In the genomic region with DNA sequence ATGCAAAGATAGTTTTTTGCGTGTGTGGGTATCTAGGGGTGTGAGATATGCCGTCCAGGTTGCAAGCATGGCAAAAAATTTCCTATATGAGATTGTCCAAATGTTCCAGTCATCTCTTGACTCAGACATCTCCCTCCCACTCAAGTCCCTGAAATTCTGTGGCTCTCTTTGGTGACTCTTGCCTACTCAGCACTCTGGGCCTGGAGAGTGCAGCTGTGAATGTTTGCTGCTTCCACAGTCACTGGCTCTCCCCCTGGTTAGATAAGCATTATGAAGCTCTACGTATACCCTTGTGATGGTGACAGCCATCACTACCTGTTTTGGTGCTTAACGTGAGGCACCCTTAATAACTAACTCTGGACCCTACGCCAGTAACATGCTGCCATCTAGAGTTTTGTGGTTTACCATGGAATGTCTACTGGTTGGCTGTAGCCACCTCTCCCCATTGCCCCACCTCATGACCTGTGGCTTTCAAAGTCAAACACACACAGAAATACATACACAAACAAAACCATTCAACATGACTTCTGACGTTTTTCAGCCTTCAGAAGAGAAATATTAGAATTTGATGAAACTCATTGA, we compare ENCODE assay signal across 8 cellular contexts.
DNase-seq lines count a peak whose midpoint lies in the region; ATAC-seq, FAIRE-seq and TF ChIP-seq lines count a peak whose summit lies in the region.

No MANE protein-coding gene starts in this region.

- no peak overlapping the region for H4K91ac ChIP-seq in H1 (replicated peaks; ENCODE audit: insufficient read length, low read length)

- no peak overlapping the region for H3K27ac Mint-ChIP-seq in activated CD4-positive, alpha-beta memory T cell treated with anti-CD3 and anti-CD28 coated beads, Interleukin-2, amount 10 ng/mL, durations not matched to agents 7 days and 5 days

- H3K27me3 Mint-ChIP-seq in activated CD4-positive, alpha-beta memory T cell treated with anti-CD3 and anti-CD28 coated beads, Interleukin-2, amount 10 ng/mL, durations not matched to agents 7 days and 5 days = no peaks in the 10 kb centered on the region

- 83% methylated on average over 6 of the region's 6 CpGs; no CpG with 5 or more reads in 1 of the 2 experiments for WGBS in H1 (ENCODE audit: extremely low coverage in 1 of 2, insufficient coverage in 1 of 2, insufficient read length in 1 of 2, insufficient replicate concordance in 2 of 2, low coverage in 1 of 2, low lambda C conversion rate in 2 of 2, missing lambda C conversion rate in 1 of 2), 2 experiments

- H3K23me2 ChIP-seq in H1 (ENCODE audit: low read depth, low read length) = no peaks in the 10 kb centered on the region

- peak; percentile 83 to 88 for TF ChIP-seq RAD21 in H1 (IDR thresholded peaks at IDR 0.05 in 1 of 2, conservative IDR thresholded peaks at IDR 0.05 in 1 of 2; ENCODE audit: low read depth in 2 of 2, low read length in 2 of 2)

- H3K4me3 ChIP-seq in Jurkat, Clone E6-1 (ENCODE audit: low read length) = no peak overlapping the region
- H3K4me3 ChIP-seq in H1 (ENCODE audit: extremely low read depth in 1 of 4, insufficient read depth in 2 of 4, low read depth in 3 of 4, low read length in 4 of 4) = no peak overlapping the region

- H3K4me2 ChIP-seq in H1 (ENCODE audit: insufficient read depth in 1 of 2, low read depth in 2 of 2, low read length in 2 of 2) = no peak overlapping the region

- H3K4me1 ChIP-seq in H1 (replicated peaks in 1 of 4; ENCODE audit: control insufficient read depth in 3 of 4, insufficient read depth in 4 of 4, low read length in 3 of 4) = no peaks in the 10 kb centered on the region

- POLR2A ChIA-PET in H1 (lab: Charles Lee; ENCODE audit: partially characterized antibody) = interaction anchor here (1.1 kb wide), 1 partner anchor 14 kb away, joined by 3 read pairs; no protein-coding TSS in a partner anchor
- POLR2A ChIA-PET in activated CD4-positive, alpha-beta memory T cell treated with anti-CD3 and anti-CD28 coated beads, Interleukin-2, amount 10 ng/mL, durations not matched to agents 7 days and 5 days (lab: Charles Lee) = no interaction called here

- TF ChIP-seq EP300 in H1 (IDR thresholded peaks at IDR 0.05; ENCODE audit: borderline replicate concordance in 1 of 2, low read depth in 2 of 2, low read length in 2 of 2) = no peak

- DNase-seq in GM13976 (ENCODE audit: low spot score) = no peak
- DNase-seq in Jurkat, Clone E6-1 (ENCODE audit: low read depth, low spot score) = peak; percentile 1
- DNase-seq in H1 (ENCODE audit: low read depth in 1 of 2, low spot score in 2 of 2) = no peak
- DNase-seq in COLO668 (lab: John Stamatoyannopoulos, UW; ENCODE audit: unreplicated experiment) = no peak
- DNase-seq in activated CD4-positive, alpha-beta memory T cell treated with anti-CD3 and anti-CD28 coated beads, Interleukin-2, amount 10 ng/mL, durations not matched to agents 7 days and 5 days = no peak
- DNase-seq in NCI-H1436 treated with DMSO at 0.1 percent for 48 hours (lab: John Stamatoyannopoulos, UW) = no peak
- no peak for DNase-seq in NK-92 (lab: John Stamatoyannopoulos, UW; ENCODE audit: unreplicated experiment)

- H3K36me3 ChIP-seq in H1 (ENCODE audit: control insufficient read depth in 2 of 4, insufficient read depth in 4 of 4, low read length in 3 of 4) = no peaks in the 10 kb centered on the region

- peak overlapping the region; percentile 77; the same call in 1 of the 2 replicates for H2BK12ac ChIP-seq in H1 (ENCODE audit: low read depth, low read length)

- H2BK20ac ChIP-seq in H1 (ENCODE audit: low read length) = 0 out of 2 replicates have a peak overlapping the region, but pooled peaks have one; percentile 75

- H3K79me1 ChIP-seq in H1 (ENCODE audit: low read depth, low read length) = no peaks in the 10 kb centered on the region

- no peak overlapping the region for H2AK5ac ChIP-seq in H1 (ENCODE audit: low read depth, low read length)

- no peak overlapping the region for H3K4ac ChIP-seq in H1 (replicated peaks; ENCODE audit: insufficient read length, low read depth, low read length)

- H4K5ac ChIP-seq in H1 (ENCODE audit: insufficient read length, low read depth, low read length) = no peak overlapping the region

- H3K4me3 Mint-ChIP-seq in activated CD4-positive, alpha-beta memory T cell treated with anti-CD3 and anti-CD28 coated beads, Interleukin-2, amount 10 ng/mL, durations not matched to agents 7 days and 5 days = no peak overlapping the region

- ATAC-seq in GM21576 (IDR thresholded peaks at IDR 0.05; ENCODE audit: unreplicated experiment) = peak; percentile 81

- no peak overlapping the region for H2BK15ac ChIP-seq in H1 (ENCODE audit: low read length)

- H3K36me3 Mint-ChIP-seq in activated CD4-positive, alpha-beta memory T cell treated with anti-CD3 and anti-CD28 coated beads, Interleukin-2, amount 10 ng/mL, durations not matched to agents 7 days and 5 days (ENCODE audit: low read depth) = no peaks in the 10 kb centered on the region

- peak; percentile 72 for FAIRE-seq in H1 (lab: Jason Lieb, UNC)

- CTCF ChIA-PET in H1 (lab: Charles Lee; ENCODE audit: partially characterized antibody) = interaction anchor here (0.9 to 1.2 kb wide), 2 partner anchors 263 to 627 kb away, joined by 4 to 6 read pairs; no protein-coding TSS in a partner anchor
- CTCF ChIA-PET in activated CD4-positive, alpha-beta memory T cell treated with anti-CD3 and anti-CD28 coated beads, Interleukin-2, amount 10 ng/mL, durations not matched to agents 7 days and 5 days (lab: Charles Lee) = no interaction called here

- no peaks in the 10 kb centered on the region for H3K79me2 ChIP-seq in H1 (ENCODE audit: control insufficient read depth in 1 of 2, insufficient read depth in 2 of 2, low read length in 2 of 2)

- H2AFZ ChIP-seq in H1 (ENCODE audit: low read length) = 0 out of 2 replicates have a peak overlapping the region, but pooled peaks have one; percentile 68

- H4K8ac ChIP-seq in H1 (ENCODE audit: extremely low read depth, insufficient read depth, low read length) = no peak overlapping the region

- H3K9ac ChIP-seq in H1 (replicated peaks in 1 of 4; ENCODE audit: extremely low read depth in 1 of 4, low read depth in 3 of 4, low read length in 3 of 4) = no peak overlapping the region; a peak in 1 of 7 replicates

- no peaks in the 10 kb centered on the region for H3K27me3 ChIP-seq in H1 (replicated peaks in 1 of 4; ENCODE audit: control insufficient read depth in 3 of 4, extremely low read depth in 1 of 4, insufficient read depth in 3 of 4, low read length in 3 of 4)

- no peaks in the 10 kb centered on the region for H3K9me3 Mint-ChIP-seq in activated CD4-positive, alpha-beta memory T cell treated with anti-CD3 and anti-CD28 coated beads, Interleukin-2, amount 10 ng/mL, durations not matched to agents 7 days and 5 days

- no peak overlapping the region for H3K27ac ChIP-seq in H1 (ENCODE audit: low read depth, low read length)

- no peak overlapping the region for H2BK5ac ChIP-seq in H1 (ENCODE audit: low read depth, low read length)

- in situ Hi-C loops in GM13976 (cut with MboI; ENCODE audit: low sequenced_read_pairs, unreplicated experiment) = no loop called here

- TF ChIP-seq CTCF in GM13976 (IDR thresholded peaks at IDR 0.05; ENCODE audit: borderline replicate concordance, control extremely low read depth, extremely low read depth, insufficient read depth, missing control alignments) (peak; percentile 12), H1 (IDR thresholded peaks at IDR 0.05; ENCODE audit: control extremely low read depth in 1 of 3, insufficient read depth in 1 of 3, low read depth in 1 of 3, low read length in 3 of 3) (peak; percentile 13 to 55 (median 50))

- no peak overlapping the region for H3K56ac ChIP-seq in H1 (replicated peaks; ENCODE audit: insufficient read length, low read depth, low read length)

- TF ChIP-seq POLR2A in H1 (IDR thresholded peaks at IDR 0.05; ENCODE audit: control extremely low read depth in 1 of 2, low read depth in 2 of 2, low read length in 2 of 2) = no peak

- H3K14ac ChIP-seq in H1 (ENCODE audit: insufficient read length) = no peak overlapping the region

- H3K4me1 Mint-ChIP-seq in activated CD4-positive, alpha-beta memory T cell treated with anti-CD3 and anti-CD28 coated beads, Interleukin-2, amount 10 ng/mL, durations not matched to agents 7 days and 5 days = no peaks in the 10 kb centered on the region

- H2BK120ac ChIP-seq in H1 (replicated peaks; ENCODE audit: low read depth, low read length) = peak overlapping the region; percentile 55

- no peak overlapping the region for H3K18ac ChIP-seq in H1 (ENCODE audit: extremely low read depth, low read length)

- H4K20me1 ChIP-seq in H1 (replicated peaks in 1 of 2; ENCODE audit: control insufficient read depth in 1 of 2, insufficient read depth in 2 of 2, low read length in 2 of 2) = no peaks in the 10 kb centered on the region

- H3K23ac ChIP-seq in H1 (ENCODE audit: insufficient read length) = no peak overlapping the region

- peaks cover 0 to 7% of the 10 kb centered on the region in 2 experiments; a peak in 1 of 4 replicates for H3K9me3 ChIP-seq in H1 (ENCODE audit: insufficient read depth in 2 of 2, low read depth in 1 of 2, low read length in 1 of 2)

TF ChIP-seq in H1, 55 proteins besides CTCF, POLR2A, EP300 and RAD21:
- peak; percentile 83 for TF ChIP-seq TEAD4 (IDR thresholded peaks at IDR 0.05; ENCODE audit: low read depth, low read length)
- TF ChIP-seq BACH1 (IDR thresholded peaks at IDR 0.05; ENCODE audit: low read length) = no peak
